ENCODE assay signal across 8 cellular contexts in genomic region chr10:132248455-132249231, GRCh38. TPM values are rescaled to one million over a fixed set of nuclear protein-coding genes. Genes with fewer than 3 reads are reported as not detected.
A peak's percentile ranks its signal among the peaks of the same experiment; 100 is the strongest.
DNase-seq lines count a peak whose midpoint lies in the region; ATAC-seq and TF ChIP-seq lines count a peak whose summit lies in the region.

No MANE protein-coding gene starts in this region.

- no peaks in the 10 kb centered on the region for H3K36me3 ChIP-seq in osteoblast (ENCODE audit: insufficient read depth, low read length)

- DNase-seq in COLO829 (ENCODE audit: low spot score) (peak; percentile 59), LHCN-M2 (ENCODE audit: low read depth) (peak; percentile 10), osteoblast (ENCODE audit: insufficient read length, low spot score, missing footprints) (peak; percentile 98), midbrain (lab: John Stamatoyannopoulos, UW) (no peak), NCI-H1694 (lab: John Stamatoyannopoulos, UW) (no peak), kidney glomerular epithelial cell (lab: John Stamatoyannopoulos, UW) (no peak)
- DNase-seq in activated CD4-positive, alpha-beta T cell treated with anti-CD3 and anti-CD28 coated beads for 4 hours = peak; percentile 26 to 43
- DNase-seq in effector memory CD8-positive, alpha-beta T cell = peak; percentile 35 to 42 (median 38)

- no peaks in the 10 kb centered on the region for H3K4me1 ChIP-seq in osteoblast (ENCODE audit: insufficient read depth, low read length)

- H3K4me2 ChIP-seq in osteoblast (ENCODE audit: insufficient read depth, low read length) = peak overlapping the region; percentile 70

- no peaks in the 10 kb centered on the region for H3K9me3 ChIP-seq in osteoblast (ENCODE audit: low read depth, low read length)

- no peak overlapping the region for H3K27ac Mint-ChIP-seq in effector memory CD8-positive, alpha-beta T cell

- H3K4me3 ChIP-seq in osteoblast (ENCODE audit: insufficient read depth, low read length) = peak overlapping the region; percentile 62

- H3K27ac ChIP-seq in osteoblast (ENCODE audit: low read depth, low read length) = no peak overlapping the region

- H3K79me2 ChIP-seq in osteoblast (ENCODE audit: insufficient read depth, low read length) = no peaks in the 10 kb centered on the region

- H2AFZ ChIP-seq in osteoblast (ENCODE audit: low read length) = peak overlapping the region; percentile 47

- no peak for TF ChIP-seq CTCF in osteoblast (IDR thresholded peaks at IDR 0.05; ENCODE audit: extremely low read depth, low read depth, low read length)

- H3K9me3 Mint-ChIP-seq in effector memory CD8-positive, alpha-beta T cell = no peaks in the 10 kb centered on the region

- no peaks in the 10 kb centered on the region for H4K20me1 ChIP-seq in osteoblast (ENCODE audit: insufficient read depth, low read length)

- H3K4me3 Mint-ChIP-seq in effector memory CD8-positive, alpha-beta T cell = peak overlapping the region; percentile 58 to 69

- H3K4me1 Mint-ChIP-seq in effector memory CD8-positive, alpha-beta T cell (ENCODE audit: low read depth in 2 of 2) = peaks cover 3 to 10% of the 10 kb centered on the region in 2 donors

- peak; percentile 63 for ATAC-seq in effector memory CD8-positive, alpha-beta T cell (replicated peaks)

- peaks cover 4% of the 10 kb centered on the region for H3K36me3 Mint-ChIP-seq in effector memory CD8-positive, alpha-beta T cell (ENCODE audit: insufficient read depth)

- H3K27me3 ChIP-seq in osteoblast (ENCODE audit: insufficient read depth, low read length) = no peaks in the 10 kb centered on the region

- H3K27me3 Mint-ChIP-seq in effector memory CD8-positive, alpha-beta T cell = peaks cover 0 to 7% of the 10 kb centered on the region in 2 donors

RNA-seq across cellular contexts. Expression of gene STK32C, which starts 59.1 kb away (rescaled TPM):
- total RNA-seq in LHCN-M2 (2014; rRNA removed) (11.8 and 12.6 TPM in 2 replicates), osteoblast (12.7 and 14.5 TPM in 2 replicates)
- 25.8 TPM for polyA plus RNA-seq in LHCN-M2 (2012)

Comparison
In these comparisons a context has a peak if more than half of its experiments do, and no peak if none do; other contexts are left out.
1. DNase-seq: peak in COLO829 (single experiment), LHCN-M2 (single experiment), activated CD4-positive, alpha-beta T cell treated with anti-CD3 and anti-CD28 coated beads for 4 hours (2 of 2), effector memory CD8-positive, alpha-beta T cell (3 of 3) and osteoblast (single experiment); none in midbrain (single experiment), NCI-H1694 (single experiment) and kidney glomerular epithelial cell (single experiment).